8 cellular contexts compared by ENCODE assay signal in the genomic region with DNA sequence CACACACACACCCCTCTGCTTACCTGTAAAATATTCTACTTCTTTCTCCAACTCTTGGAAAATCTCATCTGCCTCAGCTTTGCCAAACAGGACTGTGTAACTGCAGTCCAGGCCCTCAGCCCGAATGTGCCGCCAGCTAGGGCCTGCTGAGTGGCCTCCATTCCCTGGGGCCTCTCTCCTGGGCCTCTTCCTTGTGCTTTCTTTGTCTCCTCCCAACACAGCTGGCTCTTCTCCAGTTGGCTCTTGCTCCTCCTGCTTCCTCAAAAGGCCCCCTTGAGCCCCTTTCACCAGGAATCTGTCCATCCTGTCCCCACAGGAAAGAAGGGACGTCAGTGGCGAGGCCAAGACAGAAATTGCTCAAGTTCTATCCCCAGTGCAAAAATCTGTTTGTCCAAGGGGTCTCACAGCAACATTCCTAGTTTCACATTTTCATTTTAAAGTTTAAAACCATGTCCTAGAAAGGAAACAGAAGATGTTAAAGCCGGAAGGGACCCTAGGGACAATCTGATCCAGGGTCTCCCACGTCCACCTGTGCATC.
DNase-seq lines count a peak whose midpoint lies in the region; ATAC-seq and TF ChIP-seq lines count a peak whose summit lies in the region.

No MANE protein-coding gene starts in this region.

- peak overlapping the region; percentile 44 for H3K4me3 ChIP-seq in WERI-Rb-1 (ENCODE audit: low read depth, low read length)
- peak overlapping the region; percentile 67 for H3K4me3 ChIP-seq in iPS-15b (ENCODE audit: low read depth, low read length)
- H3K4me3 ChIP-seq in stomach smooth muscle (ENCODE audit: low read length in 2 of 2), result peak overlapping the region; percentile 88 to 99

- DNase-seq in NCI-H82 (lab: John Stamatoyannopoulos, UW), result peak; percentile 27
- DNase-seq in NCI-H82 treated with DMSO at 0.1 percent for 48 hours (lab: John Stamatoyannopoulos, UW; ENCODE audit: unreplicated experiment), result no peak
- no peak for DNase-seq in WERI-Rb-1
- DNase-seq in UCSD-AML1 (lab: John Stamatoyannopoulos, UW; ENCODE audit: unreplicated experiment), result no peak

- H3K4me1 ChIP-seq in iPS-15b (ENCODE audit: control insufficient read depth, insufficient read depth, low read length) (no peaks in the 10 kb centered on the region), stomach smooth muscle (ENCODE audit: control insufficient read depth, insufficient read depth, low read length) (peaks cover 29% of the 10 kb centered on the region)

- TF ChIP-seq CTCF in WERI-Rb-1 (IDR thresholded peaks at IDR 0.05; ENCODE audit: low read depth, low read length), result no peak

- ATAC-seq in GM19351 (IDR thresholded peaks at IDR 0.05; ENCODE audit: unreplicated experiment), result no peak
- no peak for ATAC-seq in HG02938 (IDR thresholded peaks at IDR 0.05; ENCODE audit: unreplicated experiment)

- H3K27me3 ChIP-seq in WERI-Rb-1 (ENCODE audit: insufficient read depth, low read depth, severe bottlenecking) (no peaks in the 10 kb centered on the region), iPS-15b (ENCODE audit: control insufficient read depth, insufficient read depth, low read length) (peaks cover 3% of the 10 kb centered on the region), stomach smooth muscle (ENCODE audit: control insufficient read depth in 1 of 2, insufficient read depth in 2 of 2, low read length in 2 of 2) (no peaks in the 10 kb centered on the region)

- H3K36me3 ChIP-seq in WERI-Rb-1 (peaks cover 28% of the 10 kb centered on the region), iPS-15b (ENCODE audit: control insufficient read depth, insufficient read depth, low read length) (peaks cover 5% of the 10 kb centered on the region), stomach smooth muscle (ENCODE audit: control insufficient read depth in 2 of 2, insufficient read depth in 2 of 2, low read length in 2 of 2) (peaks cover 11 to 15% of the 10 kb centered on the region in 2 donors)

- H3K27ac ChIP-seq in WERI-Rb-1, result no peak overlapping the region
- peak overlapping the region; percentile 67 for H3K27ac ChIP-seq in stomach smooth muscle (ENCODE audit: low read length)

- H3K9ac ChIP-seq in iPS-15b (ENCODE audit: low read depth, low read length) (peak overlapping the region; percentile 70), stomach smooth muscle (ENCODE audit: low read length in 2 of 2) (peak overlapping the region; percentile 86 to 88)

- H3K9me3 ChIP-seq in WERI-Rb-1 (ENCODE audit: severe bottlenecking) (no peaks in the 10 kb centered on the region), iPS-15b (ENCODE audit: control insufficient read depth, insufficient read depth, low read length) (no peaks in the 10 kb centered on the region), stomach smooth muscle (ENCODE audit: control insufficient read depth in 2 of 2, low read length in 2 of 2) (no peaks in the 10 kb centered on the region)
